Comparison of ENCODE assay signal across 8 cellular contexts in genomic region chr19:44746616-44746945, GRCh38. TPM values are rescaled to one million over a fixed set of nuclear protein-coding genes. Genes with fewer than 3 reads are reported as not detected.
DNase-seq lines count a peak whose midpoint lies in the region; ATAC-seq and TF ChIP-seq lines count a peak whose summit lies in the region.

No MANE protein-coding gene starts in this region.

- H3K27ac Mint-ChIP-seq in Calu3 (ENCODE audit: unreplicated experiment): peak overlapping the region; percentile 81

- no peak overlapping the region for H3K4me3 ChIP-seq in RWPE2 (ENCODE audit: severe bottlenecking)
- no peak overlapping the region for H3K4me3 ChIP-seq in fibroblast of lung (replicated peaks in 1 of 4; ENCODE audit: control extremely low read depth in 1 of 4, insufficient read depth in 1 of 4, low read depth in 3 of 4, low read length in 4 of 4)
- peak overlapping the region in 1 of 4 donors; percentile 72 for H3K4me3 ChIP-seq in sigmoid colon

- H2AFZ ChIP-seq in fibroblast of lung (ENCODE audit: low read length): no peak overlapping the region

- peak overlapping the region; percentile 72 for H3K4me3 Mint-ChIP-seq in Calu3 (ENCODE audit: low read depth, unreplicated experiment)

- no peak for TF ChIP-seq CTCF in Calu3 (IDR thresholded peaks at IDR 0.05; ENCODE audit: unreplicated experiment)
- TF ChIP-seq CTCF in RWPE2 (IDR thresholded peaks at IDR 0.05; ENCODE audit: poor library complexity, severe bottlenecking): no peak
- no peak for TF ChIP-seq CTCF in fibroblast of lung (conservative IDR thresholded peaks at IDR 0.05 in 1 of 2, IDR thresholded peaks at IDR 0.05 in 1 of 2; ENCODE audit: low read depth in 1 of 2, low read length in 2 of 2)
- TF ChIP-seq CTCF in sigmoid colon (IDR thresholded peaks at IDR 0.05): no peak

- no peak for TF ChIP-seq POLR2A in sigmoid colon (IDR thresholded peaks at IDR 0.05)

- WGBS in sigmoid colon, 2 donors: 44 to 75% methylated on average over 5 of the region's 5 CpGs

- no peaks in the 10 kb centered on the region for H3K27me3 Mint-ChIP-seq in Calu3 (ENCODE audit: unreplicated experiment)

- H3K9me3 ChIP-seq in RWPE2 (ENCODE audit: severe bottlenecking) (no peaks in the 10 kb centered on the region), fibroblast of lung (ENCODE audit: control insufficient read depth, insufficient read depth, low read depth, low read length) (no peaks in the 10 kb centered on the region), sigmoid colon (no peaks in the 10 kb centered on the region)

- no peaks in the 10 kb centered on the region for H3K9me3 Mint-ChIP-seq in Calu3 (ENCODE audit: low read depth, unreplicated experiment)

- peaks cover 71% of the 10 kb centered on the region for H3K4me1 Mint-ChIP-seq in Calu3 (ENCODE audit: low read depth, unreplicated experiment)

- ATAC-seq in RWPE2 (ENCODE audit: low read depth) (no peak), HG03135 (IDR thresholded peaks at IDR 0.05; ENCODE audit: unreplicated experiment) (no peak), HG03571 (IDR thresholded peaks at IDR 0.05; ENCODE audit: unreplicated experiment) (no peak), GM21786 (IDR thresholded peaks at IDR 0.05; ENCODE audit: unreplicated experiment) (no peak), esophagus mucosa (no peak)

- peaks cover 19% of the 10 kb centered on the region for H3K4me1 ChIP-seq in RWPE2 (ENCODE audit: insufficient read depth, poor library complexity, severe bottlenecking)
- H3K4me1 ChIP-seq in fibroblast of lung (ENCODE audit: control insufficient read depth, extremely low read depth, insufficient read depth, low read length): peaks cover 34% of the 10 kb centered on the region
- H3K4me1 ChIP-seq in sigmoid colon: peaks cover 0 to 87% (median 78%) of the 10 kb centered on the region in 4 donors

- H3K27ac ChIP-seq in RWPE2 (ENCODE audit: poor library complexity, severe bottlenecking) (peak overlapping the region; percentile 96), fibroblast of lung (ENCODE audit: insufficient read depth, low read length) (peak overlapping the region; percentile 77), sigmoid colon (peak overlapping the region; percentile 90 to 98 (median 94))

- no peaks in the 10 kb centered on the region for H4K20me1 ChIP-seq in fibroblast of lung (ENCODE audit: control insufficient read depth, extremely low read depth, insufficient read depth, low read length)

- no TSS peak for BruUV-seq in Calu3 (replicated peaks; lab: Mats Ljungman, UMichigan)

- CTCF ChIA-PET in Calu3 (lab: Charles Lee): interaction anchor here (0.6 kb wide), 1 partner anchor 34 kb away, joined by 5 read pairs; no protein-coding TSS in a partner anchor

- H3K27me3 ChIP-seq in RWPE2 (ENCODE audit: insufficient read depth, poor library complexity, severe bottlenecking) (no peaks in the 10 kb centered on the region), fibroblast of lung (ENCODE audit: control insufficient read depth, insufficient read depth, low read length) (no peaks in the 10 kb centered on the region), sigmoid colon (no peaks in the 10 kb centered on the region)

- DNase-seq in Calu3 (no peak), RWPE2 (ENCODE audit: low spot score) (no peak), fibroblast of lung (ENCODE audit: low read depth in 2 of 2) (no peak), sigmoid colon (no peak)

- H3K79me2 ChIP-seq in fibroblast of lung (ENCODE audit: control insufficient read depth, insufficient read depth, low read length): peaks cover 28% of the 10 kb centered on the region

- no peak for TF ChIP-seq EP300 in sigmoid colon (IDR thresholded peaks at IDR 0.05)

- H3K9ac ChIP-seq in fibroblast of lung (ENCODE audit: insufficient read depth, low read length): no peak overlapping the region

- peaks cover 70% of the 10 kb centered on the region for H3K36me3 Mint-ChIP-seq in Calu3 (ENCODE audit: insufficient read depth, unreplicated experiment)

- H3K4me2 ChIP-seq in fibroblast of lung (ENCODE audit: extremely low read depth, insufficient read depth, low read length): peak overlapping the region; percentile 13

- intact Hi-C loops in Calu3 (cut with micrococcal nuclease; ENCODE audit: unreplicated experiment): no loop called here
- intact Hi-C loops in sigmoid colon (cut with DNase I): loop anchor here (5.0 kb wide), 2 partner anchors 101 to 1551 kb away; partner anchors contain the start of genes HIF3A and NECTIN2

- peaks cover 18% of the 10 kb centered on the region for H3K36me3 ChIP-seq in RWPE2 (ENCODE audit: low read depth)
- H3K36me3 ChIP-seq in fibroblast of lung (ENCODE audit: control insufficient read depth, insufficient read depth, low read length): peaks cover 7% of the 10 kb centered on the region
- H3K36me3 ChIP-seq in sigmoid colon: peaks cover 0 to 9% (median 0%) of the 10 kb centered on the region in 4 donors

RNA-seq across cellular contexts. Expression of gene BCL3, which starts 1.9 kb away (rescaled TPM):
- total RNA-seq in Calu3 (2022) (37.7 and 41.5 TPM in 2 replicates), fibroblast of lung (10.8 and 20.6 TPM in 2 replicates), sigmoid colon (10 to 100 TPM; 13.9 to 69.0 (median 25.9) TPM), esophagus mucosa (67.6 TPM)
- polyA plus RNA-seq in fibroblast of lung (6.8 and 10.7 TPM in 2 replicates), sigmoid colon (100 to 1,000 TPM in 1 of 3 donors, 10 to 100 TPM in 2; 44.4 to 104 (median 64.7) TPM)
- 50.8 and 53.1 TPM in 2 replicates for polyA plus RNA-seq in fibroblast of lung (2012)
- polyA minus RNA-seq in fibroblast of lung (ENCODE audit: low replicate concordance): 37.8 and 45.9 TPM in 2 replicates

RNA-seq across cellular contexts. Expression of gene CBLC, which starts 31.1 kb away (rescaled TPM):
- total RNA-seq in Calu3 (2022) (54.3 and 63.1 TPM in 2 replicates), fibroblast of lung (under 0.01 and 0.33 TPM in 2 replicates), sigmoid colon (not detected), esophagus mucosa (36.2 TPM)
- polyA plus RNA-seq in fibroblast of lung (0.06 TPM in 1 of 2 replicates, not detected in the other), sigmoid colon (10 to 100 TPM; 46.8 to 64.5 (median 58.0) TPM)
- polyA plus RNA-seq in fibroblast of lung (2012): not detected in 2 replicates
- polyA minus RNA-seq in fibroblast of lung (ENCODE audit: low replicate concordance): not detected in 2 replicates

RNA-seq across cellular contexts. Expression of gene CEACAM16, which starts 47.6 kb away (rescaled TPM):
- 0.38 TPM in 1 of 2 replicates, not detected in the other for total RNA-seq in Calu3 (2022)
- under 0.01 TPM in 1 of 2 replicates, not detected in the other for total RNA-seq in fibroblast of lung
- polyA plus RNA-seq in fibroblast of lung: not detected in 2 replicates
- not detected in 2 replicates for polyA plus RNA-seq in fibroblast of lung (2012)
- not detected in 2 replicates for polyA minus RNA-seq in fibroblast of lung (ENCODE audit: low replicate concordance)
- total RNA-seq in sigmoid colon: not detected
- polyA plus RNA-seq in sigmoid colon: not detected
- total RNA-seq in esophagus mucosa: not detected

Comparison
In these comparisons a context has a peak if more than half of its experiments do, and no peak if none do; other contexts are left out.
1. RNA of gene CBLC, which starts 31.1 kb away (total RNA-seq): 54.3 to 63.1 TPM in Calu3 and 36.2 TPM in esophagus mucosa (single experiment); under 0.01 to 0.33 TPM in fibroblast of lung and not detected in sigmoid colon; every median in the first group is over 10 times any median in the second.
2. Peak in every context shown above with its lines, with median percentiles within 50 percentile points of each other: H3K27ac ChIP-seq.